ENCODE assay signal across 20 cellular contexts in the genomic region with DNA sequence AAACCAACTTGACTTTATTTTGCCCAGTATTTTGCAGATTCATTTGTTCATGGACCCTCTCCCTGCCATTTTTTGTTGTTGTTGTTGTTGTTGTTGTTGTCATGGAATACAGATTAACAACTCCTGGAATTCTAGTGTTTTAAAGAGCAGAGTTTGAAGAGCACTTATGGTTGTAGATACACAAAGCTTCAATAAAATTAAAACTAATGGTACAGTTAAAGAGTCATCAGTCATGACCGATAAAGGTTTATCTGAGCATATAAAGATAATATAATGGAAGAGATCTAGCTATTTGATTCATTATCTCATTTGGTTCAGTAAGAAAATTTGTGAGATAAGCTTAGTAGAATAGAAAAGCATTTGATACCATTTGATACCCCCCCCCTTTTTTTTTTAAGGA. TPM values are rescaled to one million over a fixed set of nuclear protein-coding genes. Genes with fewer than 3 reads are reported as not detected.
DNase-seq lines count a peak whose midpoint lies in the region; TF ChIP-seq lines count a peak whose summit lies in the region.
"Had no signal": no experiment of that assay in that cellular context is flagged by ENCODE, and none has a peak within 500 bp of the region (broad histone marks: within the 10 kb centered on the region; RNA-seq: fewer than 3 reads in every experiment).

No MANE protein-coding gene starts in this region.

- H3K27me3 ChIP-seq in osteoblast (ENCODE audit: insufficient read depth, low read length), result no peaks in the 10 kb centered on the region
- H3K27me3 ChIP-seq: uterus had no signal

- no peak overlapping the region for H3K4me3 Mint-ChIP-seq in activated CD4-positive, alpha-beta memory T cell treated with anti-CD3 and anti-CD28 coated beads for 36 hours
- no peak overlapping the region for H3K4me3 Mint-ChIP-seq in activated CD4-positive, alpha-beta memory T cell treated with anti-CD3 and anti-CD28 coated beads, Interleukin-2, amount 10 ng/mL, durations not matched to agents 7 days and 5 days
- H3K4me3 Mint-ChIP-seq in HFFc6, result peak overlapping the region; percentile 33
- H3K4me3 Mint-ChIP-seq in activated T-helper 2 cell treated with anti-CD3 and anti-CD28 coated beads, Interferon-gamma antibody, Interleukin-2, Interleukin-4, amounts not matched to agents 10 μg/mL and 5 μg/mL and 100 μg/mL, durations not matched to agents 14 hours and 24 hours and 36 hours (ENCODE audit: low read depth), result no peak overlapping the region
- H3K4me3 Mint-ChIP-seq: CD14-positive monocyte had no signal

- H3K27ac Mint-ChIP-seq in activated CD4-positive, alpha-beta memory T cell treated with anti-CD3 and anti-CD28 coated beads for 36 hours, result peak overlapping the region; percentile 49
- H3K27ac Mint-ChIP-seq in activated CD4-positive, alpha-beta memory T cell treated with anti-CD3 and anti-CD28 coated beads, Interleukin-2, amount 10 ng/mL, durations not matched to agents 7 days and 5 days, result no peak overlapping the region
- H3K27ac Mint-ChIP-seq in HFFc6, result peak overlapping the region; percentile 68
- peak overlapping the region; percentile 12 for H3K27ac Mint-ChIP-seq in activated T-helper 2 cell treated with anti-CD3 and anti-CD28 coated beads, Interferon-gamma antibody, Interleukin-2, Interleukin-4, amounts not matched to agents 10 μg/mL and 5 μg/mL and 100 μg/mL, durations not matched to agents 14 hours and 24 hours and 36 hours

- peaks cover 64% of the 10 kb centered on the region for H4K20me1 ChIP-seq in osteoblast (ENCODE audit: insufficient read depth, low read length)

- peak overlapping the region; percentile 31 for H3K27ac ChIP-seq in osteoblast (ENCODE audit: low read depth, low read length)
- H3K27ac ChIP-seq: HL-60, RWPE1, uterus had no signal

- no peak overlapping the region for H3K4me3 ChIP-seq in osteoblast (ENCODE audit: insufficient read depth, low read length)
- H3K4me3 ChIP-seq: GM12878, uterus had no signal

- peak overlapping the region; percentile 43 for H3K4me2 ChIP-seq in osteoblast (ENCODE audit: insufficient read depth, low read length)

- no peak for DNase-seq in activated CD4-positive, alpha-beta memory T cell treated with anti-CD3 and anti-CD28 coated beads for 36 hours
- DNase-seq in activated CD4-positive, alpha-beta memory T cell treated with anti-CD3 and anti-CD28 coated beads, Interleukin-2, amount 10 ng/mL, durations not matched to agents 7 days and 5 days, result no peak
- DNase-seq in HFFc6, result no peak
- no peak for DNase-seq in activated T-helper 2 cell treated with anti-CD3 and anti-CD28 coated beads, Interferon-gamma antibody, Interleukin-2, Interleukin-4, amounts not matched to agents 10 μg/mL and 5 μg/mL and 100 μg/mL, durations not matched to agents 14 hours and 24 hours and 36 hours (ENCODE audit: low spot score)
- DNase-seq in osteoblast (ENCODE audit: insufficient read length, low spot score, missing footprints), result no peak
- no peak for DNase-seq in OCI-M2 (lab: John Stamatoyannopoulos, UW; ENCODE audit: unreplicated experiment)
- no peak for DNase-seq in NCI-H1092 (lab: John Stamatoyannopoulos, UW)
- DNase-seq in LoVo (ENCODE audit: low spot score), result no peak
- DNase-seq: ACHN; activated CD8-positive, alpha-beta memory T cell treated with anti-CD3 and anti-CD28 coated beads for 24 hours; activated effector memory CD4-positive, alpha-beta T cell treated with Interleukin-2 at 50 U/mL for 16 hours; left cardiac atrium; NCI-H1930; small intestine; stimulated activated CD4-positive, alpha-beta T cell treated with anti-CD3 and anti-CD28 coated beads, Interleukin-4, amount 100 ng/mL, for 1 hour; uterus had no signal

- peaks cover 66% of the 10 kb centered on the region for H3K4me1 ChIP-seq in osteoblast (ENCODE audit: insufficient read depth, low read length)

- no peaks in the 10 kb centered on the region for H3K9me3 ChIP-seq in osteoblast (ENCODE audit: low read depth, low read length)
- H3K9me3 ChIP-seq: uterus had no signal

- H3K79me2 ChIP-seq in osteoblast (ENCODE audit: insufficient read depth, low read length), result peaks cover 100% of the 10 kb centered on the region

- no peaks in the 10 kb centered on the region for H3K27me3 Mint-ChIP-seq in activated CD4-positive, alpha-beta memory T cell treated with anti-CD3 and anti-CD28 coated beads for 36 hours
- no peaks in the 10 kb centered on the region for H3K27me3 Mint-ChIP-seq in activated CD4-positive, alpha-beta memory T cell treated with anti-CD3 and anti-CD28 coated beads, Interleukin-2, amount 10 ng/mL, durations not matched to agents 7 days and 5 days
- H3K27me3 Mint-ChIP-seq in HFFc6 (ENCODE audit: insufficient read depth), result no peaks in the 10 kb centered on the region
- H3K27me3 Mint-ChIP-seq in activated T-helper 2 cell treated with anti-CD3 and anti-CD28 coated beads, Interferon-gamma antibody, Interleukin-2, Interleukin-4, amounts not matched to agents 10 μg/mL and 5 μg/mL and 100 μg/mL, durations not matched to agents 14 hours and 24 hours and 36 hours (ENCODE audit: low read depth), result no peaks in the 10 kb centered on the region

- H3K9me3 Mint-ChIP-seq in activated CD4-positive, alpha-beta memory T cell treated with anti-CD3 and anti-CD28 coated beads for 36 hours, result no peaks in the 10 kb centered on the region
- peaks cover 5% of the 10 kb centered on the region for H3K9me3 Mint-ChIP-seq in activated CD4-positive, alpha-beta memory T cell treated with anti-CD3 and anti-CD28 coated beads, Interleukin-2, amount 10 ng/mL, durations not matched to agents 7 days and 5 days
- H3K9me3 Mint-ChIP-seq in HFFc6, result no peaks in the 10 kb centered on the region
- no peaks in the 10 kb centered on the region for H3K9me3 Mint-ChIP-seq in activated T-helper 2 cell treated with anti-CD3 and anti-CD28 coated beads, Interferon-gamma antibody, Interleukin-2, Interleukin-4, amounts not matched to agents 10 μg/mL and 5 μg/mL and 100 μg/mL, durations not matched to agents 14 hours and 24 hours and 36 hours
- H3K9me3 Mint-ChIP-seq: CD14-positive monocyte had no signal

- intact Hi-C loops in activated CD4-positive, alpha-beta memory T cell treated with anti-CD3 and anti-CD28 coated beads for 36 hours (cut with micrococcal nuclease), result no loop called here
- intact Hi-C loops in activated T-helper 2 cell treated with anti-CD3 and anti-CD28 coated beads, Interferon-gamma antibody, Interleukin-2, Interleukin-4, amounts not matched to agents 10 μg/mL and 5 μg/mL and 100 μg/mL, durations not matched to agents 14 hours and 24 hours and 36 hours (cut with micrococcal nuclease), result no loop called here

- POLR2A ChIA-PET in activated CD4-positive, alpha-beta memory T cell treated with anti-CD3 and anti-CD28 coated beads for 36 hours (lab: Charles Lee), result interaction anchor here (1.1 kb wide), 1 partner anchor 10 kb away, joined by 3 read pairs; no protein-coding TSS in a partner anchor
- POLR2A ChIA-PET in activated CD4-positive, alpha-beta memory T cell treated with anti-CD3 and anti-CD28 coated beads, Interleukin-2, amount 10 ng/mL, durations not matched to agents 7 days and 5 days (lab: Charles Lee), result interaction anchor here (1.1 kb wide), 2 partner anchors 12 to 22 kb away, joined by 3 to 4 read pairs; a partner anchor contains a TSS

- H3K36me3 ChIP-seq in osteoblast (ENCODE audit: insufficient read depth, low read length), result no peaks in the 10 kb centered on the region
- H3K36me3 ChIP-seq: uterus had no signal

- TF ChIP-seq CTCF in HFFc6 (IDR thresholded peaks at IDR 0.05) (no peak), osteoblast (IDR thresholded peaks at IDR 0.05; ENCODE audit: extremely low read depth, low read depth, low read length) (no peak)

- CTCF ChIA-PET in activated CD4-positive, alpha-beta memory T cell treated with anti-CD3 and anti-CD28 coated beads for 36 hours (lab: Charles Lee), result no interaction called here
- CTCF ChIA-PET in activated CD4-positive, alpha-beta memory T cell treated with anti-CD3 and anti-CD28 coated beads, Interleukin-2, amount 10 ng/mL, durations not matched to agents 7 days and 5 days (lab: Charles Lee), result no interaction called here

- no peaks in the 10 kb centered on the region for H3K36me3 Mint-ChIP-seq in activated CD4-positive, alpha-beta memory T cell treated with anti-CD3 and anti-CD28 coated beads for 36 hours
- H3K36me3 Mint-ChIP-seq in activated CD4-positive, alpha-beta memory T cell treated with anti-CD3 and anti-CD28 coated beads, Interleukin-2, amount 10 ng/mL, durations not matched to agents 7 days and 5 days (ENCODE audit: low read depth), result peaks cover 7% of the 10 kb centered on the region
- H3K36me3 Mint-ChIP-seq in HFFc6 (ENCODE audit: low read depth), result peaks cover 14% of the 10 kb centered on the region
- H3K36me3 Mint-ChIP-seq in activated T-helper 2 cell treated with anti-CD3 and anti-CD28 coated beads, Interferon-gamma antibody, Interleukin-2, Interleukin-4, amounts not matched to agents 10 μg/mL and 5 μg/mL and 100 μg/mL, durations not matched to agents 14 hours and 24 hours and 36 hours (ENCODE audit: low read depth), result peaks cover 15% of the 10 kb centered on the region
- H3K36me3 Mint-ChIP-seq: CD14-positive monocyte had no signal

- H3K4me1 Mint-ChIP-seq in activated CD4-positive, alpha-beta memory T cell treated with anti-CD3 and anti-CD28 coated beads for 36 hours (ENCODE audit: low read depth), result peaks cover 86% of the 10 kb centered on the region
- peaks cover 77% of the 10 kb centered on the region for H3K4me1 Mint-ChIP-seq in activated CD4-positive, alpha-beta memory T cell treated with anti-CD3 and anti-CD28 coated beads, Interleukin-2, amount 10 ng/mL, durations not matched to agents 7 days and 5 days
- peaks cover 96% of the 10 kb centered on the region for H3K4me1 Mint-ChIP-seq in HFFc6 (ENCODE audit: low read depth)
- H3K4me1 Mint-ChIP-seq in activated T-helper 2 cell treated with anti-CD3 and anti-CD28 coated beads, Interferon-gamma antibody, Interleukin-2, Interleukin-4, amounts not matched to agents 10 μg/mL and 5 μg/mL and 100 μg/mL, durations not matched to agents 14 hours and 24 hours and 36 hours (ENCODE audit: low read depth), result peaks cover 86% of the 10 kb centered on the region

- H2AFZ ChIP-seq in osteoblast (ENCODE audit: low read length), result no peak overlapping the region

RNA-seq across cellular contexts. Expression of a gene that starts 21.8 kb away (rescaled TPM):
- 10 to 100 TPM; 61.6 to 62.0 TPM for total RNA-seq in activated CD4-positive, alpha-beta memory T cell treated with anti-CD3 and anti-CD28 coated beads for 36 hours
- total RNA-seq in activated CD4-positive, alpha-beta memory T cell treated with anti-CD3 and anti-CD28 coated beads, Interleukin-2, amount 10 ng/mL, durations not matched to agents 7 days and 5 days, result 10 to 100 TPM; 73.5 to 79.6 TPM
- 100 to 1,000 TPM; 452 to 692 (median 485) TPM for total RNA-seq in HFFc6 (2021; fragmentation: NEBNext Ultra II Directional; extraction: Animal tissue kit (Norgen Biotek cat#: 25700))
- 105 and 118 TPM in 2 replicates for total RNA-seq in activated T-helper 2 cell treated with anti-CD3 and anti-CD28 coated beads, Interferon-gamma antibody, Interleukin-2, Interleukin-4, amounts not matched to agents 10 μg/mL and 5 μg/mL and 100 μg/mL, durations not matched to agents 14 hours and 24 hours and 36 hours
- 376 and 377 TPM in 2 replicates for total RNA-seq in osteoblast
